8 cellular contexts compared by ENCODE assay signal in genomic region chr3:132417695-132418520, GRCh38. TPM values are rescaled to one million over a fixed set of nuclear protein-coding genes. Genes with fewer than 3 reads are reported as not detected.
DNase-seq lines count a peak whose midpoint lies in the region; ATAC-seq and TF ChIP-seq lines count a peak whose summit lies in the region.

No MANE protein-coding gene starts in this region.

- peaks cover 0 to 49% of the 10 kb centered on the region in 2 donors for H3K4me1 ChIP-seq in left lung

- ATAC-seq in Right ventricle myocardium inferior (peak; percentile 52), HG02678 (IDR thresholded peaks at IDR 0.05; ENCODE audit: unreplicated experiment) (peak; percentile 35), left lung (peak; percentile 62)

- H3K36me3 Mint-ChIP-seq in T-helper 1 cell treated with Interleukin-12 subunit alpha and Interleukin-12 subunit beta and Interleukin-4 antibody, amounts not matched to agents 30 μg/mL and 1 μg/mL, for 36 hours (ENCODE audit: low read depth), result peaks cover 5% of the 10 kb centered on the region

- H3K4me3 ChIP-seq in left lung, result peak overlapping the region; percentile 97

- no peaks in the 10 kb centered on the region for H3K36me3 ChIP-seq in left lung

- H3K27ac Mint-ChIP-seq in T-helper 1 cell treated with Interleukin-12 subunit alpha and Interleukin-12 subunit beta and Interleukin-4 antibody, amounts not matched to agents 30 μg/mL and 1 μg/mL, for 36 hours, result peak overlapping the region; percentile 97

- intact Hi-C loops in Right ventricle myocardium inferior (cut with DNase I) (no loop called here), cardiac septum (cut with DNase I) (no loop called here), left lung (cut with DNase I) (no loop called here)

- H3K27me3 Mint-ChIP-seq in T-helper 1 cell treated with Interleukin-12 subunit alpha and Interleukin-12 subunit beta and Interleukin-4 antibody, amounts not matched to agents 30 μg/mL and 1 μg/mL, for 36 hours (ENCODE audit: low read depth), result no peaks in the 10 kb centered on the region

- no peaks in the 10 kb centered on the region for H3K9me3 ChIP-seq in left lung

- no peaks in the 10 kb centered on the region for H3K27me3 ChIP-seq in left lung

- DNase-seq in Right ventricle myocardium inferior (ENCODE audit: missing footprints) (peak; percentile 87), cardiac septum (ENCODE audit: low spot score) (no peak), NAMALWA (ENCODE audit: low spot score) (peak; percentile 76), left lung (peak in 1 of 2 donors; percentile 77)
- peak; percentile 22 to 32 for DNase-seq in stimulated activated CD4-positive, alpha-beta T cell treated with anti-CD3 and anti-CD28 coated beads, Interleukin-4, amount 100 ng/mL, for 48 hours (ENCODE audit: low read depth in 2 of 2)

- TF ChIP-seq CTCF in left lung (IDR thresholded peaks at IDR 0.05), result no peak

- H3K9me3 Mint-ChIP-seq in T-helper 1 cell treated with Interleukin-12 subunit alpha and Interleukin-12 subunit beta and Interleukin-4 antibody, amounts not matched to agents 30 μg/mL and 1 μg/mL, for 36 hours, result no peaks in the 10 kb centered on the region

- H3K4me3 Mint-ChIP-seq in T-helper 1 cell treated with Interleukin-12 subunit alpha and Interleukin-12 subunit beta and Interleukin-4 antibody, amounts not matched to agents 30 μg/mL and 1 μg/mL, for 36 hours, result peak overlapping the region; percentile 98

- peaks cover 30% of the 10 kb centered on the region for H3K4me1 Mint-ChIP-seq in T-helper 1 cell treated with Interleukin-12 subunit alpha and Interleukin-12 subunit beta and Interleukin-4 antibody, amounts not matched to agents 30 μg/mL and 1 μg/mL, for 36 hours (ENCODE audit: low read depth)

- H3K27ac ChIP-seq in cingulate gyrus (ENCODE audit: low read depth, low read length), result peak overlapping the region; percentile 82
- peak overlapping the region; percentile 92 to 99 for H3K27ac ChIP-seq in left lung

RNA-seq across cellular contexts. Expression of gene DNAJC13, which starts 0.6 kb away (rescaled TPM):
- 28.1 TPM for total RNA-seq in Right ventricle myocardium inferior
- 39.9 TPM for total RNA-seq in cardiac septum
- 10 to 100 TPM; 41.2 to 54.6 TPM for total RNA-seq in left lung
